Comparison of ENCODE assay signal across 16 cellular contexts in genomic region chr2:96546797-96547196, GRCh38. TPM values are rescaled to one million over a fixed set of nuclear protein-coding genes. Genes with fewer than 3 reads are reported as not detected.
DNase-seq lines count a peak whose midpoint lies in the region; ATAC-seq and TF ChIP-seq lines count a peak whose summit lies in the region.
"Had no signal": no experiment of that assay in that cellular context is flagged by ENCODE, and none has a peak within 500 bp of the region (broad histone marks: within the 10 kb centered on the region; RNA-seq: fewer than 3 reads in every experiment).

No MANE protein-coding gene starts in this region.

- H3K4me1 ChIP-seq in BLaER1 treated with 17β-estradiol and CSF1 and Interleukin-3, amounts not matched to agents 10 nM and 100 nM: peaks cover 37 to 62% (median 49%) of the 10 kb centered on the region in 10 experiments
- H3K4me1 ChIP-seq: thyroid gland had no signal

- H3K36me3 Mint-ChIP-seq in CD4-positive, alpha-beta T cell (ENCODE audit: low read depth): peaks cover 75% of the 10 kb centered on the region
- peaks cover 72% of the 10 kb centered on the region for H3K36me3 Mint-ChIP-seq in activated CD4-positive, alpha-beta memory T cell treated with anti-CD3 and anti-CD28 coated beads for 36 hours
- H3K36me3 Mint-ChIP-seq in effector memory CD8-positive, alpha-beta T cell (ENCODE audit: insufficient read depth): peaks cover 81% of the 10 kb centered on the region

- peak overlapping the region in 10 of 11 experiments; percentile 16 to 77 (median 60); a peak in 20 of 22 replicates for H3K4me2 ChIP-seq in BLaER1 treated with 17β-estradiol and CSF1 and Interleukin-3, amounts not matched to agents 10 nM and 100 nM

- H3K27ac ChIP-seq in BLaER1 treated with 17β-estradiol and CSF1 and Interleukin-3, amounts not matched to agents 10 nM and 100 nM: no peak overlapping the region; a peak in 1 of 22 replicates
- H3K27ac ChIP-seq in CD4-positive, alpha-beta T cell (ENCODE audit: low read depth, low read length): peak overlapping the region; percentile 2
- H3K27ac ChIP-seq: thyroid gland had no signal

- peaks cover 99 to 100% (median 100%) of the 10 kb centered on the region in 11 experiments for H4K20me1 ChIP-seq in BLaER1 treated with 17β-estradiol and CSF1 and Interleukin-3, amounts not matched to agents 10 nM and 100 nM

- POLR2A ChIA-PET in CD4-positive, alpha-beta T cell (lab: Charles Lee): interaction anchor here (4.1 kb wide), 1 partner anchor 9 kb away, joined by 35 read pairs; the partner anchor contains the start of gene ARID5A
- POLR2A ChIA-PET in activated CD4-positive, alpha-beta memory T cell treated with anti-CD3 and anti-CD28 coated beads for 36 hours (lab: Charles Lee): interaction anchor here (1.2 kb wide), 1 partner anchor 18 kb away, joined by 3 read pairs; no protein-coding TSS in a partner anchor

- H3K27ac Mint-ChIP-seq in CD4-positive, alpha-beta T cell: peak overlapping the region; percentile 87
- H3K27ac Mint-ChIP-seq in activated CD4-positive, alpha-beta memory T cell treated with anti-CD3 and anti-CD28 coated beads for 36 hours: peak overlapping the region; percentile 82
- H3K27ac Mint-ChIP-seq in effector memory CD8-positive, alpha-beta T cell: peak overlapping the region; percentile 87
- H3K27ac Mint-ChIP-seq: nephron progenitor cell had no signal

- H3K36me3 ChIP-seq in BLaER1 treated with 17β-estradiol and CSF1 and Interleukin-3, amounts not matched to agents 10 nM and 100 nM: peaks cover 93 to 100% (median 99%) of the 10 kb centered on the region in 11 experiments

- intact Hi-C loops in CD4-positive, alpha-beta T cell (cut with DNase I, micrococcal nuclease): no loop called here
- intact Hi-C loops in activated CD4-positive, alpha-beta memory T cell treated with anti-CD3 and anti-CD28 coated beads for 36 hours (cut with micrococcal nuclease): loop anchor here (1.0 kb wide), 1 partner anchor 10 kb away; the partner anchor contains the start of gene ARID5A
- intact Hi-C loops in head of caudate nucleus (cut with DNase I): no loop called here

- peak; percentile 37 for ATAC-seq in CD4-positive, alpha-beta T cell (ENCODE audit: poor library complexity)
- peak; percentile 67 for ATAC-seq in effector memory CD8-positive, alpha-beta T cell (replicated peaks)
- ATAC-seq in GM21381 (IDR thresholded peaks at IDR 0.05; ENCODE audit: unreplicated experiment): no peak

- peak overlapping the region; percentile 64 for H3K4me3 Mint-ChIP-seq in CD4-positive, alpha-beta T cell
- H3K4me3 Mint-ChIP-seq in activated CD4-positive, alpha-beta memory T cell treated with anti-CD3 and anti-CD28 coated beads for 36 hours: no peak overlapping the region
- peak overlapping the region; percentile 73 to 78 for H3K4me3 Mint-ChIP-seq in effector memory CD8-positive, alpha-beta T cell
- H3K4me3 Mint-ChIP-seq: memory B cell, nephron progenitor cell had no signal

- CTCF ChIA-PET in CD4-positive, alpha-beta T cell (lab: Charles Lee): no interaction called here
- CTCF ChIA-PET in activated CD4-positive, alpha-beta memory T cell treated with anti-CD3 and anti-CD28 coated beads for 36 hours (lab: Charles Lee): interaction anchor here (1.1 to 2.0 kb wide), 3 partner anchors 8 to 19 kb away, joined by 3 to 4 read pairs (median 4); no protein-coding TSS in a partner anchor

- H3K27me3 Mint-ChIP-seq in CD4-positive, alpha-beta T cell: no peaks in the 10 kb centered on the region
- H3K27me3 Mint-ChIP-seq in activated CD4-positive, alpha-beta memory T cell treated with anti-CD3 and anti-CD28 coated beads for 36 hours: no peaks in the 10 kb centered on the region
- H3K27me3 Mint-ChIP-seq in effector memory CD8-positive, alpha-beta T cell: no peaks in the 10 kb centered on the region
- H3K27me3 Mint-ChIP-seq: memory B cell, progenitor cell of endocrine pancreas had no signal

- peaks cover 0 to 42% (median 23%) of the 10 kb centered on the region in 11 experiments; a peak in 14 of 22 replicates for H3K9me3 ChIP-seq in BLaER1 treated with 17β-estradiol and CSF1 and Interleukin-3, amounts not matched to agents 10 nM and 100 nM (replicated peaks in 1 of 11)
- no peaks in the 10 kb centered on the region for H3K9me3 ChIP-seq in CD4-positive, alpha-beta T cell (ENCODE audit: control insufficient read depth, low read length)
- H3K9me3 ChIP-seq: thyroid gland had no signal

- peaks cover 59% of the 10 kb centered on the region for H3K4me1 Mint-ChIP-seq in CD4-positive, alpha-beta T cell (ENCODE audit: low read depth)
- peaks cover 53% of the 10 kb centered on the region for H3K4me1 Mint-ChIP-seq in activated CD4-positive, alpha-beta memory T cell treated with anti-CD3 and anti-CD28 coated beads for 36 hours (ENCODE audit: low read depth)
- H3K4me1 Mint-ChIP-seq in effector memory CD8-positive, alpha-beta T cell (ENCODE audit: low read depth in 2 of 2): peaks cover 42 to 47% of the 10 kb centered on the region in 2 donors
- H3K4me1 Mint-ChIP-seq: nephron progenitor cell had no signal

- H3K4me3 ChIP-seq in BLaER1 treated with 17β-estradiol and CSF1 and Interleukin-3, amounts not matched to agents 10 nM and 100 nM: no peak overlapping the region
- H3K4me3 ChIP-seq: thyroid gland had no signal

- H3K9me3 Mint-ChIP-seq in CD4-positive, alpha-beta T cell: no peaks in the 10 kb centered on the region
- H3K9me3 Mint-ChIP-seq in activated CD4-positive, alpha-beta memory T cell treated with anti-CD3 and anti-CD28 coated beads for 36 hours: no peaks in the 10 kb centered on the region
- H3K9me3 Mint-ChIP-seq in effector memory CD8-positive, alpha-beta T cell: no peaks in the 10 kb centered on the region
- H3K9me3 Mint-ChIP-seq: memory B cell had no signal

- DNase-seq in CD4-positive, alpha-beta T cell: peak in 1 of 10 experiments; percentile 29
- DNase-seq in activated CD4-positive, alpha-beta memory T cell treated with anti-CD3 and anti-CD28 coated beads for 36 hours: no peak
- peak in 1 of 3 experiments; percentile 21 for DNase-seq in effector memory CD8-positive, alpha-beta T cell
- no peak for DNase-seq in mesenteric fat pad (ENCODE audit: low spot score)
- DNase-seq in head of caudate nucleus: no peak
- DNase-seq: HCEC 1CT, hippocampal formation, KBM-7, NCI-H1092, nephron progenitor cell, thyroid gland had no signal

- H3K9ac ChIP-seq in BLaER1 treated with 17β-estradiol and CSF1 and Interleukin-3, amounts not matched to agents 10 nM and 100 nM: peak overlapping the region in 5 of 11 experiments; percentile 6 to 50 (median 16); a peak in 4 of 22 replicates

- no peak for TF ChIP-seq CTCF in CD4-positive, alpha-beta T cell (IDR thresholded peaks at IDR 0.05)

- H3K27me3 ChIP-seq in BLaER1 treated with 17β-estradiol and CSF1 and Interleukin-3, amounts not matched to agents 10 nM and 100 nM: no peaks in the 10 kb centered on the region
- H3K27me3 ChIP-seq in CD4-positive, alpha-beta T cell (ENCODE audit: control insufficient read depth, insufficient read depth, low read length): no peaks in the 10 kb centered on the region
- H3K27me3 ChIP-seq: thyroid gland had no signal

RNA-seq across cellular contexts. Expression of gene ARID5A, which starts 10.2 kb away (rescaled TPM):
- 100 to 1,000 TPM; 326 to 342 TPM for total RNA-seq in CD4-positive, alpha-beta T cell
- total RNA-seq in activated CD4-positive, alpha-beta memory T cell treated with anti-CD3 and anti-CD28 coated beads for 36 hours: 100 to 1,000 TPM; 260 to 266 TPM
- total RNA-seq in mesenteric fat pad: 50.9 TPM

RNA-seq across cellular contexts. Expression of gene NEURL3, which starts 41.6 kb away (rescaled TPM):
- not detected for total RNA-seq in CD4-positive, alpha-beta T cell
- total RNA-seq in activated CD4-positive, alpha-beta memory T cell treated with anti-CD3 and anti-CD28 coated beads for 36 hours: 1 to 10 TPM in 1 of 2 experiments, under 1 TPM in 1; 0.87 to 1.1 TPM
- not detected for total RNA-seq in mesenteric fat pad
- total RNA-seq: fibroblast of villous mesenchyme had no signal
